ENCODE assay signal across 12 cellular contexts in the genomic region with DNA sequence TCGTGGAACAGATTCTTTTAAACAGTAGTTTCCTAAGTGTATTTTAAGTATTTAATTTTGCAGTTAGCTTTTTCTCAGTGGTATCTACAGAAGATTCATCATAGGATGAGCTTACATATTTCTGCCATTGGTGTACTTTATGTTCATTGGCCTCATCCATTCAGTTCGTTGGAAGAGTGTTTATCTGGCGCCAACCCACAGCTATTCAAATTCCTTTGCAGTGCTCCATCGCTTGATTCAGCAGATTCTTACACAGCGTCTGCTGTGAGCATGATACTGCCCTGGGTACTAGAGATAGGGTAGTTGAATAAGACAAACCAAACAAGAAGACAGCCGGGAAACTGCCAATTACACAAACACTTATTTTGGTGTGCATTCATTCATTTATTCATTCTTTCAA. TPM values are rescaled to one million over a fixed set of nuclear protein-coding genes. Genes with fewer than 3 reads are reported as not detected.
DNase-seq lines count a peak whose midpoint lies in the region; ATAC-seq and TF ChIP-seq lines count a peak whose summit lies in the region.
"Had no signal": no experiment of that assay in that cellular context is flagged by ENCODE, and none has a peak within 500 bp of the region (broad histone marks: within the 10 kb centered on the region; RNA-seq: fewer than 3 reads in every experiment).

No MANE protein-coding gene starts in this region.

- TF ChIP-seq POLR2A in erythroblast (IDR thresholded peaks at IDR 0.05; ENCODE audit: low read length) = peak; percentile 44

- H3K9me3 ChIP-seq in mesenchymal stem cell (ENCODE audit: control insufficient read depth, low read length) = no peaks in the 10 kb centered on the region
- H3K9me3 ChIP-seq: BLaER1 treated with 17β-estradiol and CSF1 and Interleukin-3, amounts not matched to agents 10 nM and 100 nM had no signal

- no peak overlapping the region for H2BK12ac ChIP-seq in mesenchymal stem cell (ENCODE audit: low read length in 2 of 2)

- H3K36me3 ChIP-seq in mesenchymal stem cell (ENCODE audit: control insufficient read depth in 1 of 2, insufficient read depth in 2 of 2, low read depth in 1 of 2, low read length in 2 of 2) = peaks cover 16 to 67% of the 10 kb centered on the region in 2 experiments

- no peak overlapping the region for H3K4me2 ChIP-seq in mesenchymal stem cell (ENCODE audit: low read length, poor library complexity, severe bottlenecking)

- no peak overlapping the region for H3K23ac ChIP-seq in mesenchymal stem cell (ENCODE audit: low read length in 2 of 2)

- peaks cover 13% of the 10 kb centered on the region for H3K79me1 ChIP-seq in mesenchymal stem cell (replicated peaks; ENCODE audit: low read length, poor library complexity, severe bottlenecking)

- WGBS in mesenchymal stem cell = 18% methylated on average over 4 of the region's 6 CpGs

- H3K18ac ChIP-seq in mesenchymal stem cell (ENCODE audit: low read depth in 1 of 2, low read length in 2 of 2) = no peak overlapping the region

- H3K9ac ChIP-seq in mesenchymal stem cell (ENCODE audit: low read length) = peak overlapping the region; percentile 52

- H2BK15ac ChIP-seq in mesenchymal stem cell (ENCODE audit: low read depth, poor library complexity, severe bottlenecking) = no peak overlapping the region

- no peak overlapping the region for H4K8ac ChIP-seq in mesenchymal stem cell (ENCODE audit: low read length)

- no peaks in the 10 kb centered on the region for H3K27me3 ChIP-seq in mesenchymal stem cell (ENCODE audit: control insufficient read depth in 1 of 2, insufficient read depth in 1 of 2, low read length in 2 of 2)
- H3K27me3 ChIP-seq: BLaER1 treated with 17β-estradiol and CSF1 and Interleukin-3, amounts not matched to agents 10 nM and 100 nM had no signal

- H3K4me1 ChIP-seq in mesenchymal stem cell (ENCODE audit: control insufficient read depth, insufficient read depth, low read depth, low read length) = peaks cover 9% of the 10 kb centered on the region

- H3K4ac ChIP-seq in mesenchymal stem cell (ENCODE audit: low read depth in 1 of 2, low read length in 2 of 2) = no peak overlapping the region

- ATAC-seq in HG02885 (IDR thresholded peaks at IDR 0.05; ENCODE audit: poor library complexity, unreplicated experiment) = no peak

- H3K4me3 ChIP-seq in mesenchymal stem cell (ENCODE audit: insufficient read depth in 1 of 2, low read depth in 1 of 2, low read length in 2 of 2) = no peak overlapping the region
- H3K4me3 ChIP-seq: BLaER1 treated with 17β-estradiol and CSF1 and Interleukin-3, amounts not matched to agents 10 nM and 100 nM had no signal

- no peak overlapping the region for H3K27ac ChIP-seq in mesenchymal stem cell (ENCODE audit: low read length, poor library complexity, severe bottlenecking)
- H3K27ac ChIP-seq: BLaER1 treated with 17β-estradiol and CSF1 and Interleukin-3, amounts not matched to agents 10 nM and 100 nM had no signal

- DNase-seq in AG20443 (ENCODE audit: low spot score) (peak; percentile 89), OCI-M2 (lab: John Stamatoyannopoulos, UW; ENCODE audit: unreplicated experiment) (peak; percentile 67), erythroblast (lab: John Stamatoyannopoulos, UW) (peak; percentile 94 to 98), mesenchymal stem cell (peak; percentile 89), NCI-H1092 (lab: John Stamatoyannopoulos, UW) (no peak), SHP77 treated with DMSO at 0.1 percent for 48 hours (lab: John Stamatoyannopoulos, UW) (no peak)
- no peak for DNase-seq in activated effector memory CD4-positive, alpha-beta T cell treated with Interleukin-2 at 50 U/mL for 16 hours
- DNase-seq: activated naive CD8-positive, alpha-beta T cell treated with anti-CD3 and anti-CD28 coated beads, Interleukin-2, amount 10 ng/mL, durations not matched to agents 7 days and 5 days; effector CD8-positive, alpha-beta T cell; RPMI8226 had no signal

- H4K91ac ChIP-seq in mesenchymal stem cell (ENCODE audit: low read length) = no peak overlapping the region

- no peak overlapping the region for H2AK5ac ChIP-seq in mesenchymal stem cell (ENCODE audit: low read length, severe bottlenecking)

- H2BK120ac ChIP-seq in mesenchymal stem cell (ENCODE audit: low read depth, low read length) = no peak overlapping the region

- H2AFZ ChIP-seq in mesenchymal stem cell (ENCODE audit: low read depth, low read length) = no peak overlapping the region

- H2BK5ac ChIP-seq in mesenchymal stem cell (ENCODE audit: low read depth, low read length, poor library complexity, severe bottlenecking) = no peak overlapping the region

- H3K14ac ChIP-seq in mesenchymal stem cell (ENCODE audit: low read length in 2 of 2) = no peak overlapping the region

RNA-seq across cellular contexts. Expression of a gene that starts 55.1 kb away (rescaled TPM):
- polyA plus RNA-seq in mesenchymal stem cell (2013, experiment 1 of 2) = 18.3 TPM
- polyA plus RNA-seq in mesenchymal stem cell (2013, experiment 2 of 2) = 12.3 TPM

Comparison
In these comparisons a context has a peak if more than half of its experiments do, and no peak if none do; other contexts are left out.
1. DNase-seq: peak in AG20443 (single experiment), OCI-M2 (single experiment), erythroblast (2 of 2) and mesenchymal stem cell (single experiment); none in activated effector memory CD4-positive, alpha-beta T cell treated with Interleukin-2 at 50 U/mL for 16 hours (single experiment), NCI-H1092 (single experiment) and SHP77 treated with DMSO at 0.1 percent for 48 hours (single experiment).